18 cellular contexts compared by ENCODE assay signal in genomic region chr10:71603190-71603589, GRCh38.
DNase-seq lines count a peak whose midpoint lies in the region; ATAC-seq and TF ChIP-seq lines count a peak whose summit lies in the region.
"Had no signal": no experiment of that assay in that cellular context is flagged by ENCODE, and none has a peak within 500 bp of the region (broad histone marks: within the 10 kb centered on the region; RNA-seq: fewer than 3 reads in every experiment).

No MANE protein-coding gene starts in this region.

- CTCF ChIA-PET in HEK293 (lab: Yijun Ruan, JAX), result no interaction called here

- H3K4me3 Mint-ChIP-seq in osteocyte (ENCODE audit: unreplicated experiment), result no peak overlapping the region
- H3K4me3 Mint-ChIP-seq: CD4-positive, alpha-beta T cell; HFFc6 had no signal

- no peak overlapping the region for H3K4me3 ChIP-seq in HEK293 (ENCODE audit: low read depth, low read length)
- no peak overlapping the region for H3K4me3 ChIP-seq in colonic mucosa
- peak overlapping the region; percentile 12 for H3K4me3 ChIP-seq in parathyroid adenoma (ENCODE audit: low read depth, low read length)
- H3K4me3 ChIP-seq in esophagus squamous epithelium, result no peak overlapping the region

- intact Hi-C loops in colonic mucosa (cut with DNase I), result no loop called here
- intact Hi-C loops in left cardiac atrium (cut with DNase I), result no loop called here
- intact Hi-C loops in esophagus squamous epithelium (cut with DNase I), result no loop called here

- H3K9me3 Mint-ChIP-seq in osteocyte (ENCODE audit: unreplicated experiment), result no peaks in the 10 kb centered on the region
- H3K9me3 Mint-ChIP-seq: CD4-positive, alpha-beta T cell; HFFc6 had no signal

- H3K36me3 Mint-ChIP-seq in osteocyte (ENCODE audit: unreplicated experiment), result no peaks in the 10 kb centered on the region

- H3K27ac ChIP-seq in HEK293 (ENCODE audit: extremely low read depth, low read depth, low read length), result no peak overlapping the region
- no peak overlapping the region for H3K27ac ChIP-seq in colonic mucosa
- peak overlapping the region; percentile 100 for H3K27ac ChIP-seq in parathyroid adenoma
- no peak overlapping the region for H3K27ac ChIP-seq in esophagus squamous epithelium
- H3K27ac ChIP-seq: RWPE1 had no signal

- no peaks in the 10 kb centered on the region for H3K9me3 ChIP-seq in HEK293 (ENCODE audit: control insufficient read depth, insufficient read depth, low read depth, low read length)
- no peaks in the 10 kb centered on the region for H3K9me3 ChIP-seq in colonic mucosa
- H3K9me3 ChIP-seq in parathyroid adenoma (ENCODE audit: control insufficient read depth, low read length), result no peaks in the 10 kb centered on the region
- no peaks in the 10 kb centered on the region for H3K9me3 ChIP-seq in esophagus squamous epithelium

- peak; percentile 43 for DNase-seq in RPMI7951 (ENCODE audit: low read depth)
- peak; percentile 36 for DNase-seq in colonic mucosa
- no peak for DNase-seq in osteocyte (ENCODE audit: extremely low spot score, unreplicated experiment)
- DNase-seq in left cardiac atrium, result no peak
- DNase-seq in esophagus squamous epithelium (lab: John Stamatoyannopoulos, UW), result no peak
- DNase-seq: CD4-positive, alpha-beta T cell; DND-41; GDM1; HFFc6; Karpas-422; NCI-H1105 treated with DMSO at 0.1 percent for 48 hours; NCI-H187; NCI-H2171; NCI-H510A had no signal

- H3K4me1 ChIP-seq in HEK293 (ENCODE audit: control insufficient read depth, insufficient read depth, low read length), result 0 out of 2 replicates have a peak, but pooled peaks cover 2% of the 10 kb centered on the region
- H3K4me1 ChIP-seq in colonic mucosa, result peaks cover 9% of the 10 kb centered on the region
- H3K4me1 ChIP-seq in parathyroid adenoma, result peaks cover 85% of the 10 kb centered on the region
- H3K4me1 ChIP-seq in esophagus squamous epithelium, result peaks cover 4 to 21% (median 7%) of the 10 kb centered on the region in 3 donors

- H3K79me2 ChIP-seq in parathyroid adenoma, result peaks cover 26% of the 10 kb centered on the region

- peaks cover 15% of the 10 kb centered on the region for H3K27me3 Mint-ChIP-seq in osteocyte (ENCODE audit: unreplicated experiment)
- H3K27me3 Mint-ChIP-seq: CD4-positive, alpha-beta T cell had no signal

- no peak overlapping the region for H3K27ac Mint-ChIP-seq in osteocyte (ENCODE audit: unreplicated experiment)
- H3K27ac Mint-ChIP-seq: CD4-positive, alpha-beta T cell; HFFc6 had no signal

- H3K4me1 Mint-ChIP-seq in osteocyte (ENCODE audit: unreplicated experiment), result no peaks in the 10 kb centered on the region

- H2AFZ ChIP-seq in parathyroid adenoma, result no peak overlapping the region

- no peak for TF ChIP-seq POLR2A in esophagus squamous epithelium (IDR thresholded peaks at IDR 0.05)

- TF ChIP-seq CTCF in HEK293 (tag by site-specific recombination; IDR thresholded peaks at IDR 0.05) (no peak), colonic mucosa (IDR thresholded peaks at IDR 0.05) (no peak), parathyroid adenoma (IDR thresholded peaks at IDR 0.05) (no peak), osteocyte (IDR thresholded peaks at IDR 0.05) (no peak), esophagus squamous epithelium (IDR thresholded peaks at IDR 0.05) (no peak)

- ATAC-seq in left cardiac atrium, result no peak
- ATAC-seq: HepG2 had no signal

- peak overlapping the region; percentile 47 for H3K4me2 ChIP-seq in parathyroid adenoma (ENCODE audit: low read length)

- WGBS in esophagus squamous epithelium, 2 donors, result 59 to 68% methylated on average over 5 to 6 of the region's 7 CpGs

- H3K36me3 ChIP-seq in HEK293 (ENCODE audit: control insufficient read depth in 2 of 2, insufficient read depth in 1 of 2, low read length in 2 of 2) (no peaks in the 10 kb centered on the region), colonic mucosa (no peaks in the 10 kb centered on the region), parathyroid adenoma (ENCODE audit: control insufficient read depth, insufficient read depth, low read length) (no peaks in the 10 kb centered on the region), esophagus squamous epithelium (no peaks in the 10 kb centered on the region)

- H3K27me3 ChIP-seq in colonic mucosa (no peaks in the 10 kb centered on the region), parathyroid adenoma (ENCODE audit: control insufficient read depth, insufficient read depth, low read length) (no peaks in the 10 kb centered on the region), esophagus squamous epithelium (no peaks in the 10 kb centered on the region)

- POLR2A ChIA-PET in HEK293 (lab: Yijun Ruan, JAX), result no interaction called here

- H3K9ac ChIP-seq in colonic mucosa (ENCODE audit: low read depth in 2 of 2, low read length in 2 of 2), result peak overlapping the region in 1 of 2 donors; percentile 16
- H3K9ac ChIP-seq in parathyroid adenoma, result no peak overlapping the region

TF ChIP-seq in HEK293, 187 proteins besides CTCF, POLR2A, EP300 and RAD21:
- peak; percentile 92 for TF ChIP-seq ZFHX2 (tag by site-specific recombination; conservative IDR thresholded peaks at IDR 0.05)
- no peak for TF ChIP-seq ZNF785 (tag by site-specific recombination; IDR thresholded peaks at IDR 0.05)
- TF ChIP-seq YY2 (tag by site-specific recombination; IDR thresholded peaks at IDR 0.05), result no peak
- TF ChIP-seq EGR2 (tag by site-specific recombination; IDR thresholded peaks at IDR 0.05; ENCODE audit: low read depth), result peak; percentile 93
- TF ChIP-seq, protein P1, sequence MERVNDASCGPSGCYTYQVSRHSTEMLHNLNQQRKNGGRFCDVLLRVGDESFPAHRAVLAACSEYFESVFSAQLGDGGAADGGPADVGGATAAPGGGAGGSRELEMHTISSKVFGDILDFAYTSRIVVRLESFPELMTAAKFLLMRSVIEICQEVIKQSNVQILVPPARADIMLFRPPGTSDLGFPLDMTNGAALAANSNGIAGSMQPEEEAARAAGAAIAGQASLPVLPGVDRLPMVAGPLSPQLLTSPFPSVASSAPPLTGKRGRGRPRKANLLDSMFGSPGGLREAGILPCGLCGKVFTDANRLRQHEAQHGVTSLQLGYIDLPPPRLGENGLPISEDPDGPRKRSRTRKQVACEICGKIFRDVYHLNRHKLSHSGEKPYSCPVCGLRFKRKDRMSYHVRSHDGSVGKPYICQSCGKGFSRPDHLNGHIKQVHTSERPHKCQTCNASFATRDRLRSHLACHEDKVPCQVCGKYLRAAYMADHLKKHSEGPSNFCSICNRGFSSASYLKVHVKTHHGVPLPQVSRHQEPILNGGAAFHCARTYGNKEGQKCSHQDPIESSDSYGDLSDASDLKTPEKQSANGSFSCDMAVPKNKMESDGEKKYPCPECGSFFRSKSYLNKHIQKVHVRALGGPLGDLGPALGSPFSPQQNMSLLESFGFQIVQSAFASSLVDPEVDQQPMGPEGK (tag by site-specific recombination; IDR thresholded peaks at IDR 0.05), result no peak

Comparison
In these comparisons a context has a peak if more than half of its experiments do, and no peak if none do; other contexts are left out.
1. DNase-seq: peak in RPMI7951 (single experiment) and colonic mucosa (single experiment); none in osteocyte (single experiment), left cardiac atrium (single experiment) and esophagus squamous epithelium (single experiment).